Comparison of ENCODE assay signal across 1 cellular context in genomic region chr9:2568689-2569088, GRCh38.
TF ChIP-seq lines count a peak whose summit lies in the region.

No MANE protein-coding gene starts in this region.

TF ChIP-seq in WTC11, 78 proteins besides CTCF, POLR2A, EP300 and RAD21 (continued from another document):
- TF ChIP-seq ZNF532 (CRISPR knock-in tag; IDR thresholded peaks at IDR 0.05; ENCODE audit: borderline replicate concordance) (no peak), E2F4 (CRISPR knock-in tag; IDR thresholded peaks at IDR 0.05; ENCODE audit: borderline replicate concordance, low read depth) (no peak), KAT7 (CRISPR knock-in tag; IDR thresholded peaks at IDR 0.05; ENCODE audit: borderline replicate concordance) (no peak), JAZF1 (CRISPR knock-in tag; IDR thresholded peaks at IDR 0.05) (no peak), RORB (CRISPR knock-in tag; IDR thresholded peaks at IDR 0.05) (no peak)
